Comparison of ENCODE assay signal across 8 cellular contexts in the genomic region with DNA sequence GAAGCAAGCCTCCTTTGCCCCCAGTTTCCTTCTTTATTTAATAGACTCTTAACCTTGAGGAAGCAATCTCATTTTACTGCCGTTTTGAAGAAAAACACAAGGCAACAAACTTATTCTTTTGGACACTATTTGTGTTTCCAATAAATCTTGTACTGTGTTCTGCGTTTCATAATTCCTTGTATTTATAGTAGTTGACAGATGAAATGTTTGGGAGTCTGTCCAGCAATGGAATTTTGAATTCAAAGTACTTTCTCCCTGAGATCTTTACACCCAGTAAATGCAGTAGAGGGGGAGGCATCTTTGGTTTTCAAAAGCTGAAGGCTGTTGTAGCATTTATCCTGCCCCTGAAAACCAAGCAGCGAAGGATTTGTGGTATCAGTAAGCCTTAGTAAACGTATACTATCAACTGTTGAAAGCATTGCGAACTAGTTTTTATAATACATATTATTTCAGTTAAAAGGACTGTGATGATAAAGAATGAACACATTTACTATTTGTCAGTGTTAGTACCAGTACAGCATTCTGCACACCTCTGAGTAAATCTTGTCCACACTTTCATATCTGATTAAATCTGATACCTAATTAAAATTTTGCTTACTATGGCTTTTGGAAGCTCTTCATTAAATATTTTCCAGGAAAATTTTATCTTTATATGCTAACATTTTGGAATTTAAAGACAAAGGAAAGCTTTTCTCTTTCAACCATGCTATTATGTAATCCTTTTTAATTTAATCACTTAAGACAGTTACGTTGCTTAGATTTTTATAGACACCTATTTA.
DNase-seq lines count a peak whose midpoint lies in the region; TF ChIP-seq lines count a peak whose summit lies in the region.

No MANE protein-coding gene starts in this region.

- TF ChIP-seq CTCF in right atrium auricular region (IDR thresholded peaks at IDR 0.05): no peak
- TF ChIP-seq CTCF in PC-9 (conservative IDR thresholded peaks at IDR 0.05): no peak

- H3K27ac ChIP-seq in right atrium auricular region (peak overlapping the region; percentile 93 to 95), PC-9 (no peak overlapping the region)

- H3K27me3 ChIP-seq in right atrium auricular region (no peaks in the 10 kb centered on the region), PC-9 (ENCODE audit: insufficient read depth, low read depth) (peaks cover 22% of the 10 kb centered on the region; the same call in 1 of the 2 replicates)

- CTCF ChIA-PET in PC-9 (lab: Charles Lee): no interaction called here

- no peak overlapping the region for H3K4me2 ChIP-seq in PC-9

- H3K36me3 ChIP-seq in right atrium auricular region (no peaks in the 10 kb centered on the region), PC-9 (ENCODE audit: low read depth) (no peaks in the 10 kb centered on the region)

- H3K4me3 ChIP-seq in right atrium auricular region: peak overlapping the region; percentile 45 to 64
- H3K4me3 ChIP-seq in PC-9: no peak overlapping the region

- H3K9me3 Mint-ChIP-seq in activated naive CD8-positive, alpha-beta T cell (ENCODE audit: low read depth): no peaks in the 10 kb centered on the region

- H3K4me1 ChIP-seq in right atrium auricular region: peaks cover 0 to 24% of the 10 kb centered on the region in 2 donors
- H3K4me1 ChIP-seq in PC-9 (replicated peaks; ENCODE audit: insufficient read depth): no peaks in the 10 kb centered on the region

- H3K9me2 ChIP-seq in PC-9 (ENCODE audit: insufficient read depth): no peaks in the 10 kb centered on the region

- H3K4me3 Mint-ChIP-seq in activated naive CD8-positive, alpha-beta T cell: peak overlapping the region; percentile 66

- no peaks in the 10 kb centered on the region for H4K20me1 ChIP-seq in PC-9 (ENCODE audit: insufficient read depth)

- H3K9me3 ChIP-seq in right atrium auricular region (no peaks in the 10 kb centered on the region), PC-9 (ENCODE audit: insufficient read depth, low read depth) (no peaks in the 10 kb centered on the region)

- DNase-seq in NCI-H2196 (lab: John Stamatoyannopoulos, UW; ENCODE audit: unreplicated experiment): peak; percentile 40
- no peak for DNase-seq in NCI-H2196 treated with DMSO at 0.1 percent for 48 hours (lab: John Stamatoyannopoulos, UW; ENCODE audit: unreplicated experiment)
- no peak for DNase-seq in right atrium auricular region (ENCODE audit: low spot score)
- DNase-seq in superior temporal gyrus (ENCODE audit: extremely low spot score): peak; percentile 91
- DNase-seq in kidney tubule cell (ENCODE audit: low spot score): no peak
- no peak for DNase-seq in AML-193 (lab: John Stamatoyannopoulos, UW)
- no peak for DNase-seq in PC-9

- no peaks in the 10 kb centered on the region for H3F3A ChIP-seq in PC-9 (ENCODE audit: insufficient read depth, low read depth)

- peaks cover 50% of the 10 kb centered on the region for H3K4me1 Mint-ChIP-seq in activated naive CD8-positive, alpha-beta T cell (ENCODE audit: low read depth)

- intact Hi-C loops in PC-9 (cut with micrococcal nuclease; ENCODE audit: unreplicated experiment): no loop called here

- no TSS peak for BruUV-seq in PC-9 (replicated peaks; lab: Mats Ljungman, UMichigan)

- no peaks in the 10 kb centered on the region for H3K27me3 Mint-ChIP-seq in activated naive CD8-positive, alpha-beta T cell

- no peak overlapping the region for H2AFZ ChIP-seq in PC-9

- H3K36me3 Mint-ChIP-seq in activated naive CD8-positive, alpha-beta T cell: peaks cover 14% of the 10 kb centered on the region

- no peaks in the 10 kb centered on the region for H3K79me2 ChIP-seq in PC-9 (ENCODE audit: low read depth)

- H3K27ac Mint-ChIP-seq in activated naive CD8-positive, alpha-beta T cell: peak overlapping the region; percentile 79

- POLR2A ChIA-PET in PC-9 (lab: Charles Lee; ENCODE audit: unreplicated experiment): no interaction called here

Comparison
In these comparisons a context has a peak if more than half of its experiments do, and no peak if none do; other contexts are left out.
1. DNase-seq: peak in NCI-H2196 (single experiment) and superior temporal gyrus (single experiment); none in NCI-H2196 treated with DMSO at 0.1 percent for 48 hours (single experiment), right atrium auricular region (single experiment), kidney tubule cell (single experiment), AML-193 (0 of 2) and PC-9 (0 of 2).